Comparison of ENCODE assay signal across 8 cellular contexts in the genomic region with DNA sequence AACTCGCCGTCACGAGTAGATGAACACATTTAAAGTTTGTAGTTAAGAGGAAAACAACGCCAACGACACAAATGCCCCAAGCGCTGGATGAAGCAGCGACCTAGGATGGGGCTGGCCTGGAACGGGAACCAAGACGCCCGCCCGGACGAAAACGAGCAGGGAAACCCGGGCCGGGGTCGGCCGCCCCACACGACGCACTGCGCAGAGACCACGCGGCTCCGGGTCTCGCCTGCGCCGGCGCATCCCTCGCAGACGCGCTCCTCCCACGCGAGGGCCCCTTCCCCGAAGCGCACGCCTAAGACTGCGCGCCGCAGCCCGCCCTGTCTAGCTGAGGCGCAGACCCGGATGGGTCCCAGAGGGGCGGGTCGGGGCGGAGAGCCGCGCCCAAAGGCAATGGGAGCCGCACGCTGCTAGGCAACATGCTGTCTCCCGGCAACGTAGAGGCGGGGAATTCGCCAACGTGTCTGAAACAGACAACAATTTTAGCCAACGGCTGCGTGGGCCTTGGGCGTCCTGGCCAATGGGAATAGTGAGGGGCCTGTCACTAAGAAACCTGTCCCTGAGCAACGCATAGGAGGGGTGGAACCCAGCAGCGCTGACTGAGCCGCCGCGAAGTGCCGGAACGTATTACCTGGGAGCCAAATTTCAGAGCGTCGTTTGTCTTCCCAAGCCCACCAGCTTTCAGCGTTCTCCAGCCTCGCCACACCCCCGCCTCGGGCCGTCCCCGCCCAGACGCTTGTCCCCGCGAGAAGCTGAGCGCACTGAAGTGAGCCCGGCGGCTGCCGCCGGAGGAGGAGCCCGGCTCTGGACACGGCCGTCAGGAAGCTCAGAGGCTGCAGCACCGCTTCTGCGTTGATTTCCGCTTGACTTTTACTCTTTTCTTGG. TPM values are rescaled to one million over a fixed set of nuclear protein-coding genes. Genes with fewer than 3 reads are reported as not detected.
A peak's percentile ranks its signal among the peaks of the same experiment; 100 is the strongest.
DNase-seq lines count a peak whose midpoint lies in the region; ATAC-seq and TF ChIP-seq lines count a peak whose summit lies in the region.

No MANE protein-coding gene starts in this region.

- peak overlapping the region; percentile 82 to 89 for H3K4me3 Mint-ChIP-seq in activated T-cell treated with anti-CD3 and anti-CD28 coated beads, Interleukin-2, amount 50 U/mL, for 72 hours

- H3K27ac ChIP-seq in esophagus muscularis mucosa (replicated peaks in 1 of 4): peak overlapping the region; percentile 82 to 89 (median 87)
- H3K27ac ChIP-seq in muscle layer of colon (ENCODE audit: low read depth, low read length): peak overlapping the region; percentile 58

- whole genome bisulfite sequencing in esophagus muscularis mucosa: 0% methylated on average over 32 of the region's 85 CpGs

- H3K9me3 Mint-ChIP-seq in activated T-cell treated with anti-CD3 and anti-CD28 coated beads, Interleukin-2, amount 50 U/mL, for 72 hours: peaks cover 7 to 11% of the 10 kb centered on the region in 2 donors

- POLR2A ChIA-PET in AG04449 (lab: Yijun Ruan, JAX): interaction anchor here (0.7 to 1.0 kb wide), 3 partner anchors 21 to 172 kb away, joined by 3 to 5 read pairs (median 3); a partner anchor contains a TSS

- H3K4me3 ChIP-seq in AG04449 (ENCODE audit: low read depth, low read length): peak overlapping the region; percentile 67
- peak overlapping the region; percentile 63 to 72 (median 68) for H3K4me3 ChIP-seq in esophagus muscularis mucosa
- peak overlapping the region; percentile 44 to 83 for H3K4me3 ChIP-seq in muscle layer of colon (ENCODE audit: low read depth in 1 of 2, low read length in 2 of 2)

- H3K27ac Mint-ChIP-seq in activated T-cell treated with anti-CD3 and anti-CD28 coated beads, Interleukin-2, amount 50 U/mL, for 72 hours: peak overlapping the region; percentile 56

- peak; percentile 15 for TF ChIP-seq POLR2A in esophagus muscularis mucosa (IDR thresholded peaks at IDR 0.05; ENCODE audit: low read depth)

- peaks cover 10 to 21% of the 10 kb centered on the region in 2 donors for H3K36me3 Mint-ChIP-seq in activated T-cell treated with anti-CD3 and anti-CD28 coated beads, Interleukin-2, amount 50 U/mL, for 72 hours (ENCODE audit: insufficient read depth in 2 of 2)

- no peaks in the 10 kb centered on the region for H3K27me3 Mint-ChIP-seq in activated T-cell treated with anti-CD3 and anti-CD28 coated beads, Interleukin-2, amount 50 U/mL, for 72 hours (ENCODE audit: low read depth)

- ATAC-seq in GM18873 (IDR thresholded peaks at IDR 0.05; ENCODE audit: low FRiP score, unreplicated experiment) (peak; percentile 98), HG03159 (IDR thresholded peaks at IDR 0.05; ENCODE audit: unreplicated experiment) (peak; percentile 91)
- ATAC-seq in activated T-cell treated with anti-CD3 and anti-CD28 coated beads, Interleukin-2, amount 50 U/mL, for 72 hours (replicated peaks in 1 of 2): peak; percentile 92

- intact Hi-C loops in esophagus muscularis mucosa (cut with DNase I): no loop called here

- TF ChIP-seq CTCF in AG04449 (IDR thresholded peaks at IDR 0.05; ENCODE audit: insufficient read depth, low read length, missing control alignments) (no peak), esophagus muscularis mucosa (IDR thresholded peaks at IDR 0.05) (no peak)

- H3K4me1 ChIP-seq in esophagus muscularis mucosa: peaks cover 5 to 32% (median 28%) of the 10 kb centered on the region in 4 donors
- H3K4me1 ChIP-seq in muscle layer of colon (ENCODE audit: insufficient read depth, low read length): peaks cover 6% of the 10 kb centered on the region

- H3K9ac ChIP-seq in muscle layer of colon (ENCODE audit: low read length): peak overlapping the region; percentile 41

- peaks cover 8% of the 10 kb centered on the region for H3K4me1 Mint-ChIP-seq in activated T-cell treated with anti-CD3 and anti-CD28 coated beads, Interleukin-2, amount 50 U/mL, for 72 hours (ENCODE audit: low read depth)

- H3K27me3 ChIP-seq in esophagus muscularis mucosa (no peaks in the 10 kb centered on the region), muscle layer of colon (ENCODE audit: control insufficient read depth in 1 of 2, insufficient read depth in 2 of 2, low read length in 2 of 2) (no peaks in the 10 kb centered on the region)

- CTCF ChIA-PET in AG04449 (lab: Yijun Ruan, JAX): no interaction called here

- TF ChIP-seq EP300 in esophagus muscularis mucosa (IDR thresholded peaks at IDR 0.05): no peak

- peak; percentile 71 for DNase-seq in AG04449 (ENCODE audit: low read depth, low spot score)
- DNase-seq in NCI-H82 (lab: John Stamatoyannopoulos, UW): peak; percentile 100
- peak; percentile 97 to 99 for DNase-seq in activated T-cell treated with anti-CD3 and anti-CD28 coated beads, Interleukin-2, amount 50 U/mL, for 72 hours
- DNase-seq in esophagus muscularis mucosa (ENCODE audit: extremely low spot score): peak; percentile 99
- DNase-seq in stimulated activated CD8-positive, alpha-beta memory T cell treated with anti-CD3 and anti-CD28 coated beads, Interleukin-4, amount 100 ng/mL, for 4 hours (ENCODE audit: low read depth in 2 of 2, low spot score in 1 of 2): peak; percentile 91 to 97

- H3K36me3 ChIP-seq in esophagus muscularis mucosa (no peaks in the 10 kb centered on the region), muscle layer of colon (ENCODE audit: insufficient read depth, low read length) (no peaks in the 10 kb centered on the region)

- H3K9me3 ChIP-seq in esophagus muscularis mucosa (peaks cover 0 to 6% (median under 1%) of the 10 kb centered on the region in 4 donors), muscle layer of colon (ENCODE audit: low read length) (no peaks in the 10 kb centered on the region)

RNA-seq across cellular contexts. Expression of a gene that starts 21.0 kb away (rescaled TPM):
- total RNA-seq in activated T-cell treated with anti-CD3 and anti-CD28 coated beads, Interleukin-2, amount 50 U/mL, for 72 hours: 10 to 100 TPM; 68.3 to 72.3 TPM
- total RNA-seq in esophagus muscularis mucosa: 10 to 100 TPM; 35.7 to 41.7 (median 40.0) TPM

RNA-seq across cellular contexts. Expression of a gene that starts 47.7 kb away (rescaled TPM):
- total RNA-seq in activated T-cell treated with anti-CD3 and anti-CD28 coated beads, Interleukin-2, amount 50 U/mL, for 72 hours: 1 to 10 TPM; 6.8 to 8.7 TPM
- 1 to 10 TPM; 5.5 to 9.0 (median 6.1) TPM for total RNA-seq in esophagus muscularis mucosa

Comparison
In these comparisons a context has a peak if more than half of its experiments do, and no peak if none do; other contexts are left out.
1. Peak in every context shown above with its lines: DNase-seq, ATAC-seq, H3K4me3 ChIP-seq and H3K27ac ChIP-seq.